Comparison of ENCODE assay signal across 16 cellular contexts in the genomic region with DNA sequence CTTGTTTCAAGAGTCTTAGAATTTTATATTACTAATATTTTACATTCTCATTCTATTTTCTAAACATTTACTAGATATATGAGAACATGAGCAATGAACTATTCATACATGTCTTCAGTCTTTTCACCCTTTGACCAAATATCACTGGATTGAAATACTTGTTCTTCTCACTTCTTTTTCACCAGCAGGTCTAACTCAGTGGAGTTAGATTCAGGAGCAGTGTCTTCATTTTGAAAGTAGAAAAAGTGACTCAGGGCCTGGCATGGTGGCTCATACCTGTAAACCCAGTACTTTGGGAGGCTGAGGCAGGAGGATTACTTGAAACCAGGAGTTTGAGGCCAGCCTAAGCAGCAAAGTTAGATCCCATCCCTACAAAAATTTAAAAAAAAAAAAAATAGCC.
DNase-seq lines count a peak whose midpoint lies in the region; ATAC-seq and TF ChIP-seq lines count a peak whose summit lies in the region.
"Had no signal": no experiment of that assay in that cellular context is flagged by ENCODE, and none has a peak within 500 bp of the region (broad histone marks: within the 10 kb centered on the region; RNA-seq: fewer than 3 reads in every experiment).

No MANE protein-coding gene starts in this region.

- no peaks in the 10 kb centered on the region for H3K9me3 Mint-ChIP-seq in activated T-cell treated with anti-CD3 and anti-CD28 coated beads, Interleukin-2, amount 50 U/mL, for 72 hours
- no peaks in the 10 kb centered on the region for H3K9me3 Mint-ChIP-seq in activated T-cell treated with anti-CD3 and anti-CD28 coated beads, Interleukin-2, amount 50 U/mL, for 24 hours
- H3K9me3 Mint-ChIP-seq in activated T-helper 17 cell treated with anti-CD3 and anti-CD28 coated beads, Interleukin-2, amount 50 U/mL, for 72 hours: no peaks in the 10 kb centered on the region
- H3K9me3 Mint-ChIP-seq: CD4-positive, alpha-beta memory T cell; H9 had no signal

- H3K4me1 Mint-ChIP-seq in activated T-cell treated with anti-CD3 and anti-CD28 coated beads, Interleukin-2, amount 50 U/mL, for 72 hours (ENCODE audit: low read depth): peaks cover 5% of the 10 kb centered on the region
- H3K4me1 Mint-ChIP-seq in activated T-cell treated with anti-CD3 and anti-CD28 coated beads, Interleukin-2, amount 50 U/mL, for 24 hours (ENCODE audit: low read depth): no peaks in the 10 kb centered on the region
- peaks cover 5% of the 10 kb centered on the region for H3K4me1 Mint-ChIP-seq in activated T-helper 17 cell treated with anti-CD3 and anti-CD28 coated beads, Interleukin-2, amount 50 U/mL, for 72 hours
- H3K4me1 Mint-ChIP-seq: CD4-positive, alpha-beta memory T cell had no signal

- peak overlapping the region; percentile 64 for H3K27ac ChIP-seq in psoas muscle

- no peak for TF ChIP-seq CTCF in psoas muscle (IDR thresholded peaks at IDR 0.05)

- no peak overlapping the region for H3K4me3 Mint-ChIP-seq in activated T-cell treated with anti-CD3 and anti-CD28 coated beads, Interleukin-2, amount 50 U/mL, for 72 hours
- no peak overlapping the region for H3K4me3 Mint-ChIP-seq in activated T-cell treated with anti-CD3 and anti-CD28 coated beads, Interleukin-2, amount 50 U/mL, for 24 hours
- no peak overlapping the region for H3K4me3 Mint-ChIP-seq in activated T-helper 17 cell treated with anti-CD3 and anti-CD28 coated beads, Interleukin-2, amount 50 U/mL, for 72 hours
- H3K4me3 Mint-ChIP-seq: CD4-positive, alpha-beta memory T cell; GM23338; H9 had no signal

- peaks cover 7% of the 10 kb centered on the region for H3K4me1 ChIP-seq in psoas muscle

- H3K36me3 Mint-ChIP-seq in activated T-cell treated with anti-CD3 and anti-CD28 coated beads, Interleukin-2, amount 50 U/mL, for 72 hours (ENCODE audit: insufficient read depth in 2 of 2): peaks cover 0 to 9% of the 10 kb centered on the region in 2 donors
- H3K36me3 Mint-ChIP-seq in activated T-cell treated with anti-CD3 and anti-CD28 coated beads, Interleukin-2, amount 50 U/mL, for 24 hours (ENCODE audit: low read depth): peaks cover 44% of the 10 kb centered on the region
- H3K36me3 Mint-ChIP-seq in activated T-helper 17 cell treated with anti-CD3 and anti-CD28 coated beads, Interleukin-2, amount 50 U/mL, for 72 hours (ENCODE audit: low read depth): peaks cover 33% of the 10 kb centered on the region

- DNase-seq in activated T-cell treated with anti-CD3 and anti-CD28 coated beads, Interleukin-2, amount 50 U/mL, for 72 hours: no peak
- no peak for DNase-seq in activated T-cell treated with anti-CD3 and anti-CD28 coated beads, Interleukin-2, amount 50 U/mL, for 24 hours
- DNase-seq in psoas muscle: no peak
- no peak for DNase-seq in NOMO-1 treated with dmso at 0.1 percent for 144 hours (lab: John Stamatoyannopoulos, UW; ENCODE audit: unreplicated experiment)
- DNase-seq in head of caudate nucleus: no peak
- DNase-seq: C1 segment of cervical spinal cord; Calu3; CD4-positive, alpha-beta memory T cell; COR-L47; DMS53; DMS79 treated with DMSO at 0.1 percent for 48 hours; GF-D8; H9 had no signal

- intact Hi-C loops in psoas muscle (cut with DNase I): no loop called here
- intact Hi-C loops in head of caudate nucleus (cut with DNase I): no loop called here

- no peak overlapping the region for H3K4me3 ChIP-seq in psoas muscle
- H3K4me3 ChIP-seq: GM23338 had no signal

- no peaks in the 10 kb centered on the region for H3K27me3 Mint-ChIP-seq in activated T-cell treated with anti-CD3 and anti-CD28 coated beads, Interleukin-2, amount 50 U/mL, for 72 hours (ENCODE audit: low read depth)
- H3K27me3 Mint-ChIP-seq in activated T-cell treated with anti-CD3 and anti-CD28 coated beads, Interleukin-2, amount 50 U/mL, for 24 hours: no peaks in the 10 kb centered on the region
- H3K27me3 Mint-ChIP-seq in activated T-helper 17 cell treated with anti-CD3 and anti-CD28 coated beads, Interleukin-2, amount 50 U/mL, for 72 hours: no peaks in the 10 kb centered on the region
- H3K27me3 Mint-ChIP-seq: CD4-positive, alpha-beta memory T cell had no signal

- no peak overlapping the region for H3K27ac Mint-ChIP-seq in activated T-cell treated with anti-CD3 and anti-CD28 coated beads, Interleukin-2, amount 50 U/mL, for 72 hours
- H3K27ac Mint-ChIP-seq in activated T-cell treated with anti-CD3 and anti-CD28 coated beads, Interleukin-2, amount 50 U/mL, for 24 hours: no peak overlapping the region
- H3K27ac Mint-ChIP-seq in activated T-helper 17 cell treated with anti-CD3 and anti-CD28 coated beads, Interleukin-2, amount 50 U/mL, for 72 hours: no peak overlapping the region
- H3K27ac Mint-ChIP-seq: CD4-positive, alpha-beta memory T cell; GM23338 had no signal

- no peaks in the 10 kb centered on the region for H3K27me3 ChIP-seq in psoas muscle (ENCODE audit: insufficient read depth in 3 of 3, low read length in 2 of 3)

- peaks cover 5 to 36% of the 10 kb centered on the region in 2 donors for H3K36me3 ChIP-seq in psoas muscle (ENCODE audit: insufficient read depth in 1 of 2, low read depth in 1 of 2)

- peak; percentile 32 to 38 for ATAC-seq in activated T-cell treated with anti-CD3 and anti-CD28 coated beads, Interleukin-2, amount 50 U/mL, for 72 hours (replicated peaks in 1 of 2)
- peak; percentile 55 for ATAC-seq in activated T-helper 17 cell treated with anti-CD3 and anti-CD28 coated beads, Interleukin-2, amount 50 U/mL, for 72 hours (replicated peaks)
- ATAC-seq in psoas muscle: no peak
- ATAC-seq: GM23338, HCT116 had no signal

- no peaks in the 10 kb centered on the region for H3K9me3 ChIP-seq in psoas muscle

Comparison
In these comparisons a context has a peak if more than half of its experiments do, and no peak if none do; other contexts are left out.
1. ATAC-seq: peak in activated T-cell treated with anti-CD3 and anti-CD28 coated beads, Interleukin-2, amount 50 U/mL, for 72 hours (2 of 2) and activated T-helper 17 cell treated with anti-CD3 and anti-CD28 coated beads, Interleukin-2, amount 50 U/mL, for 72 hours (single experiment); none in psoas muscle (0 of 4).